In genomic region chr2:215531284-215531683, GRCh38 we compare ENCODE assay signal across 19 cellular contexts.
A peak's percentile ranks its signal among the peaks of the same experiment; 100 is the strongest.
DNase-seq lines count a peak whose midpoint lies in the region; ATAC-seq and TF ChIP-seq lines count a peak whose summit lies in the region.
"Had no signal": no experiment of that assay in that cellular context is flagged by ENCODE, and none has a peak within 500 bp of the region (broad histone marks: within the 10 kb centered on the region; RNA-seq: fewer than 3 reads in every experiment).

No MANE protein-coding gene starts in this region.

- peak; percentile 25 for DNase-seq in AG20443 (ENCODE audit: low spot score)
- peak; percentile 74 for DNase-seq in PC-3
- DNase-seq in dermis microvascular lymphatic vessel endothelial cell (ENCODE audit: low read depth in 2 of 2): peak; percentile 53 to 91
- no peak for DNase-seq in mesothelial cell of epicardium (ENCODE audit: low spot score in 2 of 2, unreplicated experiment in 2 of 2)
- no peak for DNase-seq in sigmoid colon
- DNase-seq in Peyer's patch: no peak
- DNase-seq in left colon: no peak
- DNase-seq: activated CD8-positive, alpha-beta T cell treated with anti-CD3 and anti-CD28 coated beads, Interleukin-2, amount 10 ng/mL, durations not matched to agents 7 days and 5 days; activated gamma-delta T cell; AML-193; colonic mucosa; lower lobe of right lung; NCI-H1436 treated with DMSO at 0.1 percent for 48 hours; NCI-H69; ovary; SHP77; stimulated activated CD8-positive, alpha-beta memory T cell treated with anti-CD3 and anti-CD28 coated beads, Interleukin-4, amount 100 ng/mL, for 48 hours had no signal

- peak overlapping the region; percentile 99 for H3K27ac ChIP-seq in PC-3 (ENCODE audit: low read length)
- peak overlapping the region in 2 of 4 donors; percentile 23 to 67 for H3K27ac ChIP-seq in sigmoid colon
- no peak overlapping the region for H3K27ac ChIP-seq in Peyer's patch
- H3K27ac ChIP-seq: colonic mucosa, lower lobe of right lung, ovary, vagina had no signal

- intact Hi-C loops in PC-3 (cut with micrococcal nuclease): loop anchor here (2.0 to 10.0 kb wide), 2 partner anchors 76 to 216 kb away; partner anchors contain the start of gene ATIC
- intact Hi-C loops in sigmoid colon (cut with DNase I): no loop called here
- intact Hi-C loops in left colon (cut with DNase I, micrococcal nuclease): no loop called here

- peak overlapping the region; percentile 64 for H3K4me2 ChIP-seq in PC-3 (ENCODE audit: low read length)

- 0 out of 2 replicates have a peak overlapping the region, but pooled peaks have one; percentile 3 for H3K4me3 ChIP-seq in PC-3 (ENCODE audit: low read length)
- H3K4me3 ChIP-seq in sigmoid colon: no peak overlapping the region
- H3K4me3 ChIP-seq in Peyer's patch: no peak overlapping the region
- H3K4me3 ChIP-seq: colonic mucosa, lower lobe of right lung, ovary, vagina had no signal

- BruUV-seq in PC-3 (replicated peaks; lab: Mats Ljungman, UMichigan): no TSS peak

- WGBS in sigmoid colon, 2 donors: 50 to 69% methylated on average over 5 of the region's 5 CpGs

- TF ChIP-seq CTCF in PC-3 (conservative IDR thresholded peaks at IDR 0.05; ENCODE audit: low read depth, low read length): no peak
- TF ChIP-seq CTCF in mesothelial cell of epicardium (IDR thresholded peaks at IDR 0.05; ENCODE audit: unreplicated experiment): no peak
- no peak for TF ChIP-seq CTCF in sigmoid colon (IDR thresholded peaks at IDR 0.05)
- TF ChIP-seq CTCF in Peyer's patch (IDR thresholded peaks at IDR 0.05): no peak

- peak overlapping the region; percentile 86 for H3K9ac ChIP-seq in PC-3 (ENCODE audit: low read length)

- H3K9me3 Mint-ChIP-seq in mesothelial cell of epicardium: peaks cover 15% of the 10 kb centered on the region

- no peaks in the 10 kb centered on the region for H3K36me3 ChIP-seq in PC-3 (ENCODE audit: low read depth, low read length)
- H3K36me3 ChIP-seq in sigmoid colon: no peaks in the 10 kb centered on the region
- no peaks in the 10 kb centered on the region for H3K36me3 ChIP-seq in Peyer's patch
- H3K36me3 ChIP-seq: colonic mucosa, lower lobe of right lung, ovary, vagina had no signal

- H3F3A ChIP-seq in PC-3 (ENCODE audit: low read length, unreplicated experiment): peaks cover 5% of the 10 kb centered on the region

- H3K9me3 ChIP-seq in PC-3 (ENCODE audit: low read length) (no peaks in the 10 kb centered on the region), sigmoid colon (peaks cover 0 to 4% (median 0%) of the 10 kb centered on the region in 4 donors), Peyer's patch (no peaks in the 10 kb centered on the region)
- H3K9me3 ChIP-seq: colonic mucosa, vagina had no signal

- POLR2A ChIA-PET in PC-3 (lab: Charles Lee; ENCODE audit: unreplicated experiment): interaction anchor here (0.6 kb wide), 1 partner anchor 217 kb away, joined by 5 read pairs; no protein-coding TSS in a partner anchor

- H3K4me1 Mint-ChIP-seq in mesothelial cell of epicardium: peaks cover 47% of the 10 kb centered on the region

- H3K79me2 ChIP-seq in PC-3 (ENCODE audit: low read length): no peaks in the 10 kb centered on the region

- peaks cover 8% of the 10 kb centered on the region for H3K36me3 Mint-ChIP-seq in mesothelial cell of epicardium

- no peak overlapping the region for H3K4me3 Mint-ChIP-seq in mesothelial cell of epicardium
- H3K4me3 Mint-ChIP-seq: activated CD8-positive, alpha-beta T cell treated with anti-CD3 and anti-CD28 coated beads, Interleukin-2, amount 10 ng/mL, durations not matched to agents 7 days and 5 days had no signal

- ATAC-seq in PC-3: no peak
- ATAC-seq in GM18498 (IDR thresholded peaks at IDR 0.05; ENCODE audit: unreplicated experiment): no peak
- ATAC-seq in left colon: no peak
- ATAC-seq: activated CD8-positive, alpha-beta T cell treated with anti-CD3 and anti-CD28 coated beads, Interleukin-2, amount 10 ng/mL, durations not matched to agents 7 days and 5 days; lower lobe of right lung had no signal

- TF ChIP-seq POLR2A in sigmoid colon (IDR thresholded peaks at IDR 0.05) (no peak), Peyer's patch (IDR thresholded peaks at IDR 0.05) (no peak)

- H4K20me1 ChIP-seq in PC-3 (ENCODE audit: low read length): no peaks in the 10 kb centered on the region

- CTCF ChIA-PET in PC-3 (lab: Charles Lee): interaction anchor here (0.6 kb wide), 4 partner anchors 43 to 297 kb away, joined by 3 to 4 read pairs (median 3); no protein-coding TSS in a partner anchor

- no peak overlapping the region for H2AFZ ChIP-seq in PC-3 (ENCODE audit: low read length)

- H3K9me2 ChIP-seq in PC-3 (replicated peaks; ENCODE audit: low read length): no peaks in the 10 kb centered on the region

- TF ChIP-seq EP300 in sigmoid colon (IDR thresholded peaks at IDR 0.05): no peak

- no peaks in the 10 kb centered on the region for H3K27me3 Mint-ChIP-seq in mesothelial cell of epicardium (ENCODE audit: low read depth)

- peak overlapping the region; percentile 91 for H3K27ac Mint-ChIP-seq in mesothelial cell of epicardium
- H3K27ac Mint-ChIP-seq: activated CD8-positive, alpha-beta T cell treated with anti-CD3 and anti-CD28 coated beads, Interleukin-2, amount 10 ng/mL, durations not matched to agents 7 days and 5 days had no signal

- H3K27me3 ChIP-seq in PC-3 (ENCODE audit: low read length) (no peaks in the 10 kb centered on the region), sigmoid colon (no peaks in the 10 kb centered on the region), Peyer's patch (no peaks in the 10 kb centered on the region)
- H3K27me3 ChIP-seq: colonic mucosa, ovary, vagina had no signal

- H3K4me1 ChIP-seq in PC-3 (ENCODE audit: insufficient read depth, low read length) (peaks cover 58% of the 10 kb centered on the region), sigmoid colon (peaks cover 0 to 6% (median 0%) of the 10 kb centered on the region in 4 donors), Peyer's patch (no peaks in the 10 kb centered on the region)
- H3K4me1 ChIP-seq: colonic mucosa had no signal

Comparison
In these comparisons a context has a peak if more than half of its experiments do, and no peak if none do; other contexts are left out.
1. DNase-seq: peak in AG20443 (single experiment), PC-3 (single experiment) and dermis microvascular lymphatic vessel endothelial cell (2 of 2); none in mesothelial cell of epicardium (0 of 2), sigmoid colon (single experiment), Peyer's patch (0 of 3) and left colon (0 of 2).